8 cellular contexts compared by ENCODE assay signal in the genomic region with DNA sequence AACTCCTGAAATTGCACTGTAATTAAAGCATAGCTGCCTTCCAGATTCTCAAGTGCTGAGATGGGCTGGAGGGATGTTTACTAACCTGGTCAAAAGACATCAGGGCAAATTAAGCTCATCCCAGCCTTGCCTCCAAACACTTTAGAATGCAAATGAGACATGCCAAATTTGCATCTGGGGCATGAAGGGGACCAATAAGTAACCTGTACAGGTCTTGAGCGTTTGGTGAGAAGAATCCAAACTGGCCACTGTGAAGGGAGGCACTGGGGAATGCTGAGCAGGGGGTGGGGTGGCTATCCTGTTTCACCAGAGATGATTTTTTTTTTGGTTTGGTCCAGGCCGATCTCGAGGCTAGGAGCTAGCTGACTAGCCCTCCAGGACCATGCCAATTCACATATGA. TPM values are rescaled to one million over a fixed set of nuclear protein-coding genes. Genes with fewer than 3 reads are reported as not detected.
DNase-seq lines count a peak whose midpoint lies in the region; ATAC-seq and TF ChIP-seq lines count a peak whose summit lies in the region.

No MANE protein-coding gene starts in this region.

- H3K4me1 ChIP-seq in endodermal cell (ENCODE audit: control insufficient read depth, insufficient read depth, low read length): peaks cover 15% of the 10 kb centered on the region
- H3K4me1 ChIP-seq in urinary bladder (ENCODE audit: insufficient read depth): no peaks in the 10 kb centered on the region

- no peak for TF ChIP-seq CTCF in endodermal cell (conservative IDR thresholded peaks at IDR 0.05)

- H3K4me3 ChIP-seq in endodermal cell (ENCODE audit: low read length) (no peak overlapping the region), urinary bladder (ENCODE audit: low read depth, low read length) (no peak overlapping the region)

- WGBS in endodermal cell (ENCODE audit: insufficient coverage in 1 of 2, insufficient read length in 1 of 2), 2 experiments: 38 to 44% methylated on average over 2 to 3 of the region's 3 CpGs
- WGBS in urinary bladder: 26% methylated on average over 3 of the region's 3 CpGs

- H3K36me3 ChIP-seq in endodermal cell (ENCODE audit: control insufficient read depth, insufficient read depth, low read length) (no peaks in the 10 kb centered on the region), urinary bladder (ENCODE audit: insufficient read depth) (no peaks in the 10 kb centered on the region)

- no peak overlapping the region for H3K9ac ChIP-seq in endodermal cell (ENCODE audit: extremely low read depth, low read length, poor library complexity, severe bottlenecking)

- H3K4me3 Mint-ChIP-seq in IgD-negative memory B cell (peak overlapping the region; percentile 14 to 94 (median 66)), endodermal cell (peak overlapping the region; percentile 15)

- H3K4me1 Mint-ChIP-seq in IgD-negative memory B cell: peaks cover 15 to 21% (median 21%) of the 10 kb centered on the region in 3 donors
- peaks cover 42% of the 10 kb centered on the region for H3K4me1 Mint-ChIP-seq in endodermal cell

- H3K9me3 Mint-ChIP-seq in IgD-negative memory B cell (peaks cover 0 to 2% (median 0%) of the 10 kb centered on the region in 3 donors), endodermal cell (no peaks in the 10 kb centered on the region)

- H3K36me3 Mint-ChIP-seq in IgD-negative memory B cell: no peaks in the 10 kb centered on the region
- H3K36me3 Mint-ChIP-seq in endodermal cell (ENCODE audit: low read depth): peaks cover 25% of the 10 kb centered on the region

- H3K27me3 ChIP-seq in endodermal cell (ENCODE audit: control insufficient read depth, insufficient read depth, low read length, poor library complexity, severe bottlenecking): no peaks in the 10 kb centered on the region

- H3K27ac Mint-ChIP-seq in IgD-negative memory B cell (peak overlapping the region; percentile 76 to 94 (median 82)), endodermal cell (peak overlapping the region; percentile 80)

- peak; percentile 45 for ATAC-seq in GM18498 (IDR thresholded peaks at IDR 0.05; ENCODE audit: unreplicated experiment)
- peak; percentile 42 for ATAC-seq in GM21447 (IDR thresholded peaks at IDR 0.05; ENCODE audit: unreplicated experiment)

- H3K27ac ChIP-seq in endodermal cell (ENCODE audit: low read depth, low read length) (peak overlapping the region; percentile 95), urinary bladder (ENCODE audit: low read depth) (peak overlapping the region; percentile 33)

- DNase-seq in endodermal cell: peak; percentile 68
- DNase-seq in HuH-7.5 (ENCODE audit: low spot score): no peak
- no peak for DNase-seq in activated CD8-positive, alpha-beta memory T cell treated with anti-CD3 and anti-CD28 coated beads, Interleukin-2, amount 50 U/mL, for 48 hours
- no peak for DNase-seq in NOMO-1 (lab: John Stamatoyannopoulos, UW; ENCODE audit: unreplicated experiment in 2 of 2)

- no peaks in the 10 kb centered on the region for H3K9me3 ChIP-seq in endodermal cell (ENCODE audit: control insufficient read depth, low read length)

- H3K27me3 Mint-ChIP-seq in IgD-negative memory B cell (no peaks in the 10 kb centered on the region), endodermal cell (ENCODE audit: insufficient read depth) (no peaks in the 10 kb centered on the region)

RNA-seq across cellular contexts. Expression of gene ADA2, which starts 38.3 kb away (rescaled TPM):
- polyA plus RNA-seq in IgD-negative memory B cell (59.9 TPM), urinary bladder (14.8 TPM)
- total RNA-seq in endodermal cell (10 to 100 TPM; 57.6 to 86.8 TPM), urinary bladder (8.0 TPM)
- polyA plus RNA-seq in endodermal cell (2013, experiment 1 of 2): 14.5 TPM
- 12.1 TPM for polyA plus RNA-seq in endodermal cell (2013, experiment 2 of 2)
